In genomic region chr19:58002384-58003152, GRCh38 we compare ENCODE assay signal across 8 cellular contexts. TPM values are rescaled to one million over a fixed set of nuclear protein-coding genes. Genes with fewer than 3 reads are reported as not detected.
DNase-seq lines count a peak whose midpoint lies in the region; ATAC-seq and TF ChIP-seq lines count a peak whose summit lies in the region.

ZNF606 (minus strand) TSS chr19:58002820; CDS start chr19:58001319, 1,501 bp downstream.

- no peaks in the 10 kb centered on the region for H3K79me2 ChIP-seq in KMS-11 (ENCODE audit: insufficient read depth, low read depth)

- H3K4me2 ChIP-seq in KMS-11: peak within 1 kb of the TSS; percentile 9; the same call in 1 of the 2 replicates

- peak; percentile 94 for ATAC-seq in GM21723 (IDR thresholded peaks at IDR 0.05; ENCODE audit: unreplicated experiment)

- no peak for TF ChIP-seq CTCF in KMS-11 (conservative IDR thresholded peaks at IDR 0.05; ENCODE audit: low read depth, low read length)

- no peaks in the 10 kb centered on the region for H3K27me3 ChIP-seq in KMS-11 (ENCODE audit: insufficient read depth, low read depth)

- no peaks in the 10 kb centered on the region for H3K36me3 ChIP-seq in KMS-11 (ENCODE audit: insufficient read depth)

- H4K20me1 ChIP-seq in KMS-11 (ENCODE audit: insufficient read depth): no peaks in the 10 kb centered on the region

- peak within 1 kb of the TSS; percentile 49; the same call in 1 of the 2 replicates for H3K9ac ChIP-seq in KMS-11

- no peak within 1 kb of the TSS for H3K4me3 ChIP-seq in KMS-11 (IDR thresholded peaks at IDR 0.05; ENCODE audit: insufficient read depth, low read depth, low read length)

- H3K27ac ChIP-seq in KMS-11: peak within 1 kb of the TSS; percentile 33; the same call in 1 of the 2 replicates

- peak within 1 kb of the TSS; percentile 87 for H2AFZ ChIP-seq in KMS-11 (ENCODE audit: low read depth)

- peak; percentile 53 for DNase-seq in DMS79 (lab: John Stamatoyannopoulos, UW)
- peak; percentile 72 for DNase-seq in SK-N-DZ (ENCODE audit: low spot score)
- DNase-seq in activated naive CD4-positive, alpha-beta T cell treated with anti-CD3 and anti-CD28 coated beads, Interleukin-2, amount 50 U/mL, for 16 hours: peak; percentile 88
- DNase-seq in globus pallidus (ENCODE audit: low spot score): peak; percentile 81
- DNase-seq in occipital lobe (lab: John Stamatoyannopoulos, UW): peak; percentile 76
- peak; percentile 88 for DNase-seq in superior temporal gyrus (ENCODE audit: extremely low spot score)

- H3K4me1 ChIP-seq in KMS-11 (ENCODE audit: low read depth, poor library complexity, severe bottlenecking): no peaks in the 10 kb centered on the region

RNA-seq across cellular contexts. Expression of gene ZNF606, which starts in this region (rescaled TPM):
- polyA plus RNA-seq in SK-N-DZ (2014; cell fraction: cytosol; rRNA removed): 8.3 and 10.2 TPM in 2 replicates
- 29.1 and 40.2 TPM in 2 replicates for polyA plus RNA-seq in SK-N-DZ (2014; cell fraction: nucleus; rRNA removed)
- 57.1 TPM for total RNA-seq in occipital lobe
